In the genomic region with DNA sequence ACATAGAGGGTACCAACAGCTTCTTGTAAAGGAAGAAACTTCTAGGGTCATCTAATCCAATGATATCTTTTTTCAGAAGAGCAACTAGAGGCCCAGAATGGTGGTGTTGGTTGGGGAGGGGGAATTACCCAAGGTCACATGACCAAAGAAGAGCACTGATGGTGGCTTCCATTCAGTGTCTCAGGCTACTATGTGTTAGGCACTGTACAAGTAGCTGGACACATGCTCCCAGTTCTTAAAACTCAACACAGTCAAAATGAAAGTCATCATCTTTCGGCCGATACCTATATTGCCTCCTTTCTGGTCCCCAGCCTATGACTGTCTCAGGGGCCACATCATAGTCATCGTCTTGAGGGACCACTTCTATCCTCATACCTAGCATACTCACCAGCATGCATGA, we compare ENCODE assay signal across 18 cellular contexts.
"Had no signal": no experiment of that assay in that cellular context is flagged by ENCODE, and none has a peak within 500 bp of the region (broad histone marks: within the 10 kb centered on the region; RNA-seq: fewer than 3 reads in every experiment).

No MANE protein-coding gene starts in this region.

- H3K4me1 ChIP-seq: heart left ventricle, pancreas, stomach had no signal

- FAIRE-seq: pancreas, small intestine had no signal

- H3K9me3 ChIP-seq: heart left ventricle, pancreas, stomach had no signal

- H3K36me3 ChIP-seq: heart left ventricle, pancreas, stomach had no signal

- H3K4me3 ChIP-seq: dorsolateral prefrontal cortex, heart left ventricle, pancreas, stomach had no signal

- H3K27me3 ChIP-seq: heart left ventricle had no signal

- DNase-seq: dorsolateral prefrontal cortex; effector CD8-positive, alpha-beta T cell; foreskin melanocyte; heart left ventricle; hippocampal formation; left colon; left ventricle myocardium superior; mesendoderm; naive B cell; occipital lobe; pancreas; right cardiac atrium; small intestine; stimulated activated CD4-positive, alpha-beta T cell treated with anti-CD3 and anti-CD28 coated beads, Interleukin-12 subunit alpha, Interleukin-12 subunit beta, amount 100 ng/mL, for 4 hours; stimulated activated naive CD4-positive, alpha-beta T cell; stomach; substantia nigra; trophoblast cell had no signal

- H3K27ac ChIP-seq: dorsolateral prefrontal cortex, heart left ventricle, pancreas, stomach had no signal

- ATAC-seq: heart left ventricle, left colon, left ventricle myocardium superior, pancreas, right cardiac atrium had no signal
